In genomic region chr11:64876835-64877341, GRCh38 we compare ENCODE assay signal across 9 cellular contexts. TPM values are rescaled to one million over a fixed set of nuclear protein-coding genes. Genes with fewer than 3 reads are reported as not detected.
DNase-seq lines count a peak whose midpoint lies in the region; ATAC-seq, FAIRE-seq and TF ChIP-seq lines count a peak whose summit lies in the region.
"Had no signal": no experiment of that assay in that cellular context is flagged by ENCODE, and none has a peak within 500 bp of the region (broad histone marks: within the 10 kb centered on the region; RNA-seq: fewer than 3 reads in every experiment).

No MANE protein-coding gene starts in this region.

- H3K4me3 ChIP-seq in GM12864 (ENCODE audit: low read depth, low read length) = peak overlapping the region; percentile 92
- H3K4me3 ChIP-seq in RWPE2 (ENCODE audit: severe bottlenecking) = peak overlapping the region; percentile 83
- peak overlapping the region; percentile 68 to 92 (median 86) for H3K4me3 ChIP-seq in esophagus muscularis mucosa
- H3K4me3 ChIP-seq in pancreas = peak overlapping the region; percentile 53 to 97 (median 72)

- H3K4me1 ChIP-seq in RWPE2 (ENCODE audit: insufficient read depth, poor library complexity, severe bottlenecking) = peaks cover 2% of the 10 kb centered on the region
- peaks cover 67 to 84% (median 71%) of the 10 kb centered on the region in 4 donors for H3K4me1 ChIP-seq in esophagus muscularis mucosa
- H3K4me1 ChIP-seq in pancreas = peaks cover 4 to 22% (median 18%) of the 10 kb centered on the region in 3 donors

- TF ChIP-seq EP300 in esophagus muscularis mucosa (IDR thresholded peaks at IDR 0.05) = no peak

- H3K9me3 ChIP-seq in RWPE2 (ENCODE audit: severe bottlenecking) (no peaks in the 10 kb centered on the region), esophagus muscularis mucosa (no peaks in the 10 kb centered on the region), pancreas (no peaks in the 10 kb centered on the region)

- 18% methylated on average over 10 of the region's 14 CpGs for WGBS in esophagus muscularis mucosa
- WGBS in pancreas, 2 donors = 7 to 9% methylated on average over 14 of the region's 14 CpGs

- no peak for FAIRE-seq in pancreas (lab: Jason Lieb, UNC)

- DNase-seq in GM12864 (ENCODE audit: low read depth) = no peak
- DNase-seq in RWPE2 (ENCODE audit: low spot score) = peak; percentile 71
- no peak for DNase-seq in esophagus muscularis mucosa (ENCODE audit: extremely low spot score)
- DNase-seq in pancreas = peak in 2 of 6 donors; percentile 53 to 67
- no peak for DNase-seq in COR-L47 (lab: John Stamatoyannopoulos, UW)
- DNase-seq in UCSD-AML1 (lab: John Stamatoyannopoulos, UW; ENCODE audit: unreplicated experiment) = no peak
- no peak for DNase-seq in NCI-H2196 (lab: John Stamatoyannopoulos, UW; ENCODE audit: unreplicated experiment)
- no peak for DNase-seq in DMS53 treated with DMSO at 0.1 percent for 48 hours (lab: John Stamatoyannopoulos, UW; ENCODE audit: unreplicated experiment)

- peak; percentile 37 for ATAC-seq in RWPE2 (ENCODE audit: low read depth)
- peak in 2 of 4 donors; percentile 13 to 35 for ATAC-seq in pancreas

- TF ChIP-seq CTCF in GM12864 (IDR thresholded peaks at IDR 0.05; ENCODE audit: low read depth, low read length, missing control alignments) = no peak
- TF ChIP-seq CTCF in RWPE2 (IDR thresholded peaks at IDR 0.05; ENCODE audit: poor library complexity, severe bottlenecking) = no peak
- no peak for TF ChIP-seq CTCF in esophagus muscularis mucosa (IDR thresholded peaks at IDR 0.05)
- no peak for TF ChIP-seq CTCF in pancreas (IDR thresholded peaks at IDR 0.05)

- H3K27ac ChIP-seq in RWPE2 (ENCODE audit: poor library complexity, severe bottlenecking) = peak overlapping the region; percentile 62
- H3K27ac ChIP-seq in esophagus muscularis mucosa (replicated peaks in 1 of 4) = peak overlapping the region; percentile 93 to 98 (median 94)
- H3K27ac ChIP-seq in pancreas = peak overlapping the region; percentile 5 to 76 (median 64)

- H3K36me3 ChIP-seq in RWPE2 (ENCODE audit: low read depth) (peaks cover 46% of the 10 kb centered on the region), esophagus muscularis mucosa (peaks cover 12 to 36% (median 24%) of the 10 kb centered on the region in 4 donors), pancreas (peaks cover 0 to 9% (median 0%) of the 10 kb centered on the region in 3 donors)

- no peaks in the 10 kb centered on the region for H3K27me3 ChIP-seq in RWPE2 (ENCODE audit: insufficient read depth, poor library complexity, severe bottlenecking)
- no peaks in the 10 kb centered on the region for H3K27me3 ChIP-seq in esophagus muscularis mucosa
- H3K27me3 ChIP-seq in pancreas = no peaks in the 10 kb centered on the region

- intact Hi-C loops in esophagus muscularis mucosa (cut with DNase I) = no loop called here
- intact Hi-C loops in pancreas (cut with DNase I) = no loop called here

- no peak for TF ChIP-seq POLR2A in esophagus muscularis mucosa (IDR thresholded peaks at IDR 0.05; ENCODE audit: low read depth)

RNA-seq across cellular contexts. Expression of gene EHD1, which starts 1.5 kb away (rescaled TPM):
- 100 to 1,000 TPM in 2 of 4 donors, 10 to 100 TPM in 2; 57.0 to 193 (median 104) TPM for total RNA-seq in esophagus muscularis mucosa
- 10 to 100 TPM; 13.8 to 22.1 (median 17.9) TPM for total RNA-seq in pancreas
- 10 to 100 TPM; 10.1 to 10.6 TPM for polyA plus RNA-seq in pancreas

RNA-seq across cellular contexts. Expression of gene CDC42BPG, which starts 32.4 kb away (rescaled TPM):
- total RNA-seq in esophagus muscularis mucosa (under 1 TPM in 3 of 4 donors, not detected in 1; 0.33 to 0.46 (median 0.39) TPM), pancreas (10 to 100 TPM in 5 of 6 donors, 1 to 10 TPM in 1; 9.7 to 16.8 (median 12.7) TPM)
- polyA plus RNA-seq in pancreas = 10 to 100 TPM; 11.6 to 23.8 TPM

RNA-seq across cellular contexts. Expression of gene ATG2A, which starts 40.1 kb away (rescaled TPM):
- total RNA-seq in esophagus muscularis mucosa (10 to 100 TPM; 19.9 to 28.7 (median 26.1) TPM), pancreas (10 to 100 TPM; 13.3 to 18.4 (median 15.5) TPM)
- polyA plus RNA-seq in pancreas = 10 to 100 TPM; 33.1 to 34.1 TPM

RNA-seq across cellular contexts. Expression of gene PPP2R5B, which starts 47.6 kb away (rescaled TPM):
- total RNA-seq in esophagus muscularis mucosa (10 to 100 TPM; 24.1 to 38.8 (median 29.0) TPM), pancreas (10 to 100 TPM in 4 of 6 donors, 1 to 10 TPM in 2; 6.3 to 14.1 (median 10.7) TPM)
- polyA plus RNA-seq in pancreas = 10 to 100 TPM; 21.8 to 24.2 TPM

RNA-seq across cellular contexts. Expression of gene GPHA2, which starts 58.8 kb away (rescaled TPM):
- total RNA-seq in esophagus muscularis mucosa = not detected
- 10 to 100 TPM in 5 of 6 donors, 1 to 10 TPM in 1; 9.5 to 16.3 (median 14.2) TPM for total RNA-seq in pancreas
- polyA plus RNA-seq in pancreas = 1 to 10 TPM; 4.2 to 5.1 TPM
- total RNA-seq: subcutaneous adipose tissue had no signal

Comparison
In these comparisons a context has a peak if more than half of its experiments do, and no peak if none do; other contexts are left out.
1. RNA of gene CDC42BPG, which starts 32.4 kb away (total RNA-seq): 9.7 to 16.8 TPM in pancreas; 0.33 to 0.46 TPM in esophagus muscularis mucosa; every median in the first group is over 4 times any median in the second.
2. Peak in every context shown above with its lines, with median percentiles within 50 percentile points of each other: H3K4me3 ChIP-seq and H3K27ac ChIP-seq.